ENCODE assay signal across 2 cellular contexts in genomic region chr11:114822038-114822437, GRCh38.
TF ChIP-seq lines count a peak whose summit lies in the region.

No MANE protein-coding gene starts in this region.

TF ChIP-seq in GM23338, 12 proteins besides CTCF, POLR2A, EP300 and RAD21:
- no peak for TF ChIP-seq ZNF462 (CRISPR knock-in tag; IDR thresholded peaks at IDR 0.05)
- no peak for TF ChIP-seq JUNB (IDR thresholded peaks at IDR 0.05; ENCODE audit: unreplicated experiment)
- TF ChIP-seq POLR2AphosphoS5 (IDR thresholded peaks at IDR 0.05; ENCODE audit: low read depth), result no peak
- TF ChIP-seq ZNF114 (CRISPR knock-in tag; IDR thresholded peaks at IDR 0.05), result no peak
- no peak for TF ChIP-seq ZNF331 (CRISPR knock-in tag; IDR thresholded peaks at IDR 0.05; ENCODE audit: low read depth)
- TF ChIP-seq STAT1 (IDR thresholded peaks at IDR 0.05; ENCODE audit: unreplicated experiment), result no peak
- no peak for TF ChIP-seq EZH2 (IDR thresholded peaks at IDR 0.05; ENCODE audit: low read depth, unreplicated experiment)
- no peak for TF ChIP-seq EZH2phosphoT487 (IDR thresholded peaks at IDR 0.05; ENCODE audit: unreplicated experiment)
- TF ChIP-seq REST (IDR thresholded peaks at IDR 0.05; ENCODE audit: unreplicated experiment), result no peak
- no peak for TF ChIP-seq NANOG (IDR thresholded peaks at IDR 0.05; ENCODE audit: borderline replicate concordance)
- no peak for TF ChIP-seq CREB1 (CRISPR knock-in tag; IDR thresholded peaks at IDR 0.05; ENCODE audit: low read depth)

TF ChIP-seq in WTC11, 78 proteins besides CTCF, POLR2A, EP300 and RAD21 (continued from another document):
- TF ChIP-seq ZNF425 (CRISPR knock-in tag; conservative IDR thresholded peaks at IDR 0.05) (no peak), MLX (CRISPR knock-in tag; IDR thresholded peaks at IDR 0.05) (no peak), CREM (CRISPR knock-in tag; IDR thresholded peaks at IDR 0.05) (no peak), ZSCAN18 (CRISPR knock-in tag; IDR thresholded peaks at IDR 0.05) (no peak)
